ENCODE assay signal across 27 cellular contexts in genomic region chr12:7083125-7083524, GRCh38. TPM values are rescaled to one million over a fixed set of nuclear protein-coding genes. Genes with fewer than 3 reads are reported as not detected.
"Had no signal": no experiment of that assay in that cellular context is flagged by ENCODE, and none has a peak within 500 bp of the region (broad histone marks: within the 10 kb centered on the region; RNA-seq: fewer than 3 reads in every experiment).

No MANE protein-coding gene starts in this region.

- H3K27me3 ChIP-seq: adrenal gland, body of pancreas, gastroesophageal sphincter, neural progenitor cell, right atrium auricular region, spleen, upper lobe of left lung had no signal

- H3K9me3 ChIP-seq: adrenal gland, body of pancreas, gastroesophageal sphincter, right atrium auricular region, spleen, upper lobe of left lung had no signal

- H3K27ac Mint-ChIP-seq: activated naive CD8-positive, alpha-beta T cell; activated T-cell treated with anti-CD3 and anti-CD28 coated beads, Interleukin-2, amount 50 U/mL, for 72 hours; mesothelial cell of epicardium; neural progenitor cell had no signal

- H3K36me3 ChIP-seq: neural progenitor cell had no signal

- H3K9ac ChIP-seq: neural progenitor cell had no signal

- ATAC-seq: activated T-cell treated with anti-CD3 and anti-CD28 coated beads, Interleukin-2, amount 50 U/mL, for 72 hours; body of pancreas; gastroesophageal sphincter; left colon had no signal

- H3K36me3 Mint-ChIP-seq: naive B cell, neural progenitor cell had no signal

- H3K4me3 Mint-ChIP-seq: activated naive CD8-positive, alpha-beta T cell; activated T-cell treated with anti-CD3 and anti-CD28 coated beads, Interleukin-2, amount 50 U/mL, for 72 hours; mesothelial cell of epicardium; naive B cell; neural progenitor cell had no signal

- H3K27me3 Mint-ChIP-seq: activated naive CD8-positive, alpha-beta T cell; naive B cell had no signal

- H3K27ac ChIP-seq: adrenal gland, body of pancreas, gastroesophageal sphincter, neural progenitor cell, right atrium auricular region, upper lobe of left lung had no signal

- H2AFZ ChIP-seq: neural progenitor cell had no signal

- H3K4me3 ChIP-seq: adrenal gland, body of pancreas, gastroesophageal sphincter, neural progenitor cell, right atrium auricular region, spleen, upper lobe of left lung had no signal

- DNase-seq: activated CD4-positive, alpha-beta T cell treated with anti-CD3 and anti-CD28 coated beads for 4 hours; activated CD4-positive, alpha-beta T cell treated with anti-CD3 and anti-CD28 coated beads, Interleukin-2, amount 50 U/mL, for 4 hours; activated effector memory CD4-positive, alpha-beta T cell treated with Interleukin-2 at 50 U/mL for 16 hours; activated naive CD4-positive, alpha-beta T cell treated with Interleukin-2 at 50 U/mL for 16 hours; activated T-cell treated with anti-CD3 and anti-CD28 coated beads for 4 hours; activated T-cell treated with anti-CD3 and anti-CD28 coated beads, Interleukin-2, amount 50 U/mL, for 72 hours; aorta; body of pancreas; effector CD8-positive, alpha-beta T cell; erythroblast; hippocampal formation; kidney; left colon; mammary epithelial cell; naive B cell; spleen; stimulated activated naive CD4-positive, alpha-beta T cell treated with Interleukin-2 at 50 U/mL for 16 hours; upper lobe of left lung had no signal

- H3K4me1 ChIP-seq: neural progenitor cell had no signal

- H3K4me1 Mint-ChIP-seq: neural progenitor cell had no signal

- H3K4me2 ChIP-seq: neural progenitor cell had no signal

RNA-seq across cellular contexts. Expression of gene RBP5, which starts 45.6 kb away (rescaled TPM):
- total RNA-seq: fibroblast of lung, fibroblast of villous mesenchyme, mammary epithelial cell, pulmonary artery endothelial cell, right atrium auricular region had no signal
- polyA plus RNA-seq: fibroblast of lung, mammary epithelial cell had no signal
